In the genomic region with DNA sequence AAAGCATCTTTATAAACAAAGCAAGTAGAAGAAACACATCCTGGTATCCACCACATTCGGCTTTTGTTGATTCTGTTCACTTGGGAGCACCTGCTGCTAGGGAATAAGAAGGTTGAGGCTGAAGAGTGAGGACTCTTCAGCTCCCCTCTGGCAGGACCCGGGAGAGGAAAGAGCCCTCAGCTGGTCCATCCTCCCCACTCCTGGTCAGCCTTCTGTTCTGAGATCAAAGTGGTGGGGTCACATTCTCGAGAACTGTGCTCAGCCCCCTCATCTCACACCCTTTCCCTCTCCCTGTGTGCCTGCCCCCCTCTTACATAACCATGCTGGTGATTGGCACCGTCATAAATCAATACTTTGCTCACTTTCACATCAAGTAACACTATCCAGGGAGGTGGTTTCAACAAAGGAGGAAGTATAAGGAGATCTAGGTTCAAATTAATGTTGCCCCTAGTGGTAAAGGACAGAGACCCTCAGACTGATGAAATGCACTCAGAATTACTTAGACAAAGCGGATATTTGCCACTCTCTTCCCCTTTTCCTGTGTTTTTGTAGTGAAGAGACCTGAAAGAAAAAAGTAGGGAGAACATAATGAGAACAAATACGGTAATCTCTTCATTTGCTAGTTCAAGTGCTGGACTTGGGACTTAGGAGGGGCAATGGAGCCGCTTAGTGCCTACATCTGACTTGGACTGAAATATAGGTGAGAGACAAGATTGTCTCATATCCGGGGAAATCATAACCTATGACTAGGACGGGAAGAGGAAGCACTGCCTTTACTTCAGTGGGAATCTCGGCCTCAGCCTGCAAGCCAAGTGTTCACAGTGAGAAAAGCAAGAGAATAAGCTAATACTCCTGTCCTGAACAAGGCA, we compare ENCODE assay signal across 17 cellular contexts. TPM values are rescaled to one million over a fixed set of nuclear protein-coding genes. Genes with fewer than 3 reads are reported as not detected.
DNase-seq lines count a peak whose midpoint lies in the region; ATAC-seq and TF ChIP-seq lines count a peak whose summit lies in the region.
"Had no signal": no experiment of that assay in that cellular context is flagged by ENCODE, and none has a peak within 500 bp of the region (broad histone marks: within the 10 kb centered on the region; RNA-seq: fewer than 3 reads in every experiment).

A gene (plus strand): TSS at position 772 of the 869 bp plus-strand sequence.

- TF ChIP-seq CTCF in OCI-LY1 (IDR thresholded peaks at IDR 0.05; ENCODE audit: low read length) (peak; percentile 30; the same call in 1 of the 2 replicates), type B pancreatic cell (conservative IDR thresholded peaks at IDR 0.05) (peak; percentile 35)

- H3K27ac ChIP-seq in OCI-LY1 (ENCODE audit: low read depth, low read length, poor library complexity, severe bottlenecking): no peak within 1 kb of the TSS
- H3K27ac ChIP-seq in mesenchymal stem cell (ENCODE audit: low read length, poor library complexity, severe bottlenecking): no peak within 1 kb of the TSS

- H3K27ac Mint-ChIP-seq in type B pancreatic cell: no peak within 1 kb of the TSS
- H3K27ac Mint-ChIP-seq: activated B cell treated with CpG ODN at 0.5 μM for 24 hours had no signal

- H3K79me1 ChIP-seq in mesenchymal stem cell (replicated peaks; ENCODE audit: low read length, poor library complexity, severe bottlenecking): no peaks in the 10 kb centered on the region

- H3F3A ChIP-seq in OCI-LY1 (ENCODE audit: insufficient read depth, low read length): no peaks in the 10 kb centered on the region

- H3K9me2 ChIP-seq in OCI-LY1 (ENCODE audit: low read depth, low read length): no peaks in the 10 kb centered on the region

- no peaks in the 10 kb centered on the region for H3K79me2 ChIP-seq in OCI-LY1 (ENCODE audit: insufficient read depth, low read length)

- H4K8ac ChIP-seq in mesenchymal stem cell (ENCODE audit: low read length): no peak within 1 kb of the TSS

- WGBS in mesenchymal stem cell: 90% methylated on average over 9 of the region's 10 CpGs

- no peak within 1 kb of the TSS for H2BK120ac ChIP-seq in mesenchymal stem cell (ENCODE audit: low read depth, low read length)

- no peak within 1 kb of the TSS for H3K4me3 Mint-ChIP-seq in type B pancreatic cell
- H3K4me3 Mint-ChIP-seq: activated B cell treated with CpG ODN at 0.5 μM for 24 hours; central memory CD8-positive, alpha-beta T cell had no signal

- H3K4ac ChIP-seq in mesenchymal stem cell (ENCODE audit: low read depth in 1 of 2, low read length in 2 of 2): no peak within 1 kb of the TSS

- no peak within 1 kb of the TSS for H4K91ac ChIP-seq in mesenchymal stem cell (ENCODE audit: low read length)

- H3K4me1 ChIP-seq in OCI-LY1 (ENCODE audit: insufficient read depth, low read length, severe bottlenecking) (no peaks in the 10 kb centered on the region), mesenchymal stem cell (ENCODE audit: control insufficient read depth, insufficient read depth, low read depth, low read length) (no peaks in the 10 kb centered on the region)

- no peak within 1 kb of the TSS for H2BK5ac ChIP-seq in mesenchymal stem cell (ENCODE audit: low read depth, low read length, poor library complexity, severe bottlenecking)

- H4K20me1 ChIP-seq in OCI-LY1 (ENCODE audit: insufficient read depth, low read length): no peaks in the 10 kb centered on the region

- H3K4me3 ChIP-seq in OCI-LY1 (ENCODE audit: low read depth, low read length, poor library complexity, severe bottlenecking) (no peak within 1 kb of the TSS), mesenchymal stem cell (ENCODE audit: insufficient read depth in 1 of 2, low read depth in 1 of 2, low read length in 2 of 2) (no peak within 1 kb of the TSS)

- H2AK5ac ChIP-seq in mesenchymal stem cell (ENCODE audit: low read length, severe bottlenecking): no peak within 1 kb of the TSS

- H3K9ac ChIP-seq in OCI-LY1 (ENCODE audit: low read length) (no peak within 1 kb of the TSS), mesenchymal stem cell (ENCODE audit: low read length) (no peak within 1 kb of the TSS)

- no peak within 1 kb of the TSS for H2BK12ac ChIP-seq in mesenchymal stem cell (ENCODE audit: low read length in 2 of 2)

- H3K18ac ChIP-seq in mesenchymal stem cell (ENCODE audit: low read depth in 1 of 2, low read length in 2 of 2): no peak within 1 kb of the TSS

- H3K23ac ChIP-seq in mesenchymal stem cell (ENCODE audit: low read length in 2 of 2): no peak within 1 kb of the TSS

- no peaks in the 10 kb centered on the region for H3K27me3 Mint-ChIP-seq in type B pancreatic cell
- H3K27me3 Mint-ChIP-seq: activated B cell treated with CpG ODN at 0.5 μM for 24 hours; central memory CD8-positive, alpha-beta T cell had no signal

- H3K36me3 ChIP-seq in OCI-LY1 (ENCODE audit: insufficient read depth, low read length) (no peaks in the 10 kb centered on the region), mesenchymal stem cell (ENCODE audit: control insufficient read depth in 1 of 2, insufficient read depth in 2 of 2, low read depth in 1 of 2, low read length in 2 of 2) (no peaks in the 10 kb centered on the region)

- H3K27me3 ChIP-seq in OCI-LY1 (ENCODE audit: insufficient read depth, low read length) (no peaks in the 10 kb centered on the region), mesenchymal stem cell (ENCODE audit: control insufficient read depth in 1 of 2, insufficient read depth in 1 of 2, low read length in 2 of 2) (no peaks in the 10 kb centered on the region)

- DNase-seq in Kasumi-1 (lab: John Stamatoyannopoulos, UW): peak; percentile 30 to 57
- DNase-seq in left lobe of liver (ENCODE audit: low spot score): peak; percentile 71
- no peak for DNase-seq in type B pancreatic cell (ENCODE audit: extremely low spot score, unreplicated experiment)
- no peak for DNase-seq in mesenchymal stem cell
- no peak for DNase-seq in activated CD8-positive, alpha-beta memory T cell treated with anti-CD3 and anti-CD28 coated beads, Interleukin-2, amount 50 U/mL, for 4 hours
- DNase-seq: activated B cell treated with CpG ODN at 0.5 μM for 24 hours; activated effector memory CD4-positive, alpha-beta T cell treated with Interleukin-2 at 50 U/mL for 16 hours; DMS 273 treated with DMSO at 0.1 percent for 48 hours; foreskin melanocyte; NCI-H1436 treated with DMSO at 0.1 percent for 48 hours; NCI-H524 treated with DMSO at 0.1 percent for 48 hours; RPMI8226 had no signal

- H3K4me1 Mint-ChIP-seq in type B pancreatic cell (ENCODE audit: unreplicated experiment): peaks cover 7% of the 10 kb centered on the region
- H3K4me1 Mint-ChIP-seq: activated B cell treated with CpG ODN at 0.5 μM for 24 hours; central memory CD8-positive, alpha-beta T cell had no signal

- H3K36me3 Mint-ChIP-seq in type B pancreatic cell: no peaks in the 10 kb centered on the region

- no peak within 1 kb of the TSS for H2AFZ ChIP-seq in OCI-LY1 (ENCODE audit: low read length)
- H2AFZ ChIP-seq in mesenchymal stem cell (ENCODE audit: low read depth, low read length): no peak within 1 kb of the TSS

- H3K14ac ChIP-seq in mesenchymal stem cell (ENCODE audit: low read length in 2 of 2): no peak within 1 kb of the TSS

- H3K9me3 ChIP-seq in OCI-LY1 (ENCODE audit: low read length): no peaks in the 10 kb centered on the region
- peaks cover 4% of the 10 kb centered on the region for H3K9me3 ChIP-seq in mesenchymal stem cell (ENCODE audit: control insufficient read depth, low read length)

- no peak within 1 kb of the TSS for H2BK15ac ChIP-seq in mesenchymal stem cell (ENCODE audit: low read depth, poor library complexity, severe bottlenecking)

- H3K9me3 Mint-ChIP-seq in type B pancreatic cell: peaks cover under 1% of the 10 kb centered on the region

- peak; percentile 66 for ATAC-seq in left lobe of liver
- ATAC-seq in GM19467 (IDR thresholded peaks at IDR 0.05; ENCODE audit: unreplicated experiment): no peak

- H3K4me2 ChIP-seq in OCI-LY1 (ENCODE audit: low read length): no peak within 1 kb of the TSS
- H3K4me2 ChIP-seq in mesenchymal stem cell (ENCODE audit: low read length, poor library complexity, severe bottlenecking): no peak within 1 kb of the TSS

RNA-seq across cellular contexts. Expression of the gene that starts here (rescaled TPM):
- total RNA-seq in left lobe of liver (206 TPM), type B pancreatic cell (ENCODE audit: low replicate concordance) (0.65 and 1.4 TPM in 2 replicates)
- polyA plus RNA-seq in mesenchymal stem cell (2013, experiment 1 of 2): not detected
- polyA plus RNA-seq in mesenchymal stem cell (2013, experiment 2 of 2): not detected
- total RNA-seq: lower leg skin had no signal
- polyA plus RNA-seq: BJ had no signal

Comparison
In these comparisons a context has a peak if more than half of its experiments do, and no peak if none do; other contexts are left out.
1. RNA of the gene that starts here (total RNA-seq): 206 TPM in left lobe of liver (single experiment); 0.65 to 1.4 TPM in type B pancreatic cell; every median in the first group is over 10 times any median in the second.
2. DNase-seq: peak in Kasumi-1 (2 of 2) and left lobe of liver (single experiment); none in type B pancreatic cell (single experiment), mesenchymal stem cell (single experiment) and activated CD8-positive, alpha-beta memory T cell treated with anti-CD3 and anti-CD28 coated beads, Interleukin-2, amount 50 U/mL, for 4 hours (single experiment).